ENCODE assay signal across 17 cellular contexts in the genomic region with DNA sequence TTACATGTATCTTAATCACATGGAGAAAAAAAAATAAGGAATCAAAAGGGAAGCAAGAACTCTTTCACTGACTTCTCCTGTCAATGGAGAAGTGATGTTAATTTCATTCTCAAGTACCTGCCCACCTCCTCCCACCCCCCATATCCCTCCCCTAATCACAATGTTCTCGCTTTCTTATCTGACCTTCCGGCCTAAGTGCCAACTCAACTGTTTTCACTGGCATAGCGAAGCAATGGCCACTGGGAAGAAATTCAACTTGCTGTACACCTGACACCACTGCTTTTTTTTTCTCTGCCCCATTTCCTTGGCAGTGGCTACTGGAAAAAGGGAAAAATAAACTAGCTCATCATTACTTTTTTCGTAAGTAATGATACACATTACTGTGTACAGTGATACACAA. TPM values are rescaled to one million over a fixed set of nuclear protein-coding genes. Genes with fewer than 3 reads are reported as not detected.
DNase-seq lines count a peak whose midpoint lies in the region; ATAC-seq and TF ChIP-seq lines count a peak whose summit lies in the region.
"Had no signal": no experiment of that assay in that cellular context is flagged by ENCODE, and none has a peak within 500 bp of the region (broad histone marks: within the 10 kb centered on the region; RNA-seq: fewer than 3 reads in every experiment).

No MANE protein-coding gene starts in this region.

- no peaks in the 10 kb centered on the region for H3K9me3 ChIP-seq in parathyroid adenoma (ENCODE audit: control insufficient read depth, low read length)
- H3K9me3 ChIP-seq: BLaER1 treated with 17β-estradiol and CSF1 and Interleukin-3, amounts not matched to agents 10 nM and 100 nM had no signal

- no peaks in the 10 kb centered on the region for H3K36me3 ChIP-seq in parathyroid adenoma (ENCODE audit: control insufficient read depth, insufficient read depth, low read length)

- ATAC-seq in Right ventricle myocardium inferior (peak; percentile 33), left ventricle myocardium superior (peak; percentile 46), left lobe of liver (no peak)
- ATAC-seq: GM23338 had no signal

- H3K27me3 ChIP-seq in parathyroid adenoma (ENCODE audit: control insufficient read depth, insufficient read depth, low read length) = no peaks in the 10 kb centered on the region
- H3K27me3 ChIP-seq: BLaER1 treated with 17β-estradiol and CSF1 and Interleukin-3, amounts not matched to agents 10 nM and 100 nM had no signal

- H3K9ac ChIP-seq in parathyroid adenoma = no peak overlapping the region
- H3K9ac ChIP-seq: BLaER1 treated with 17β-estradiol and CSF1 and Interleukin-3, amounts not matched to agents 10 nM and 100 nM had no signal

- H3K4me3 ChIP-seq in parathyroid adenoma (ENCODE audit: low read depth, low read length) = no peak overlapping the region
- H3K4me3 ChIP-seq: BLaER1 treated with 17β-estradiol and CSF1 and Interleukin-3, amounts not matched to agents 10 nM and 100 nM; GM23338 had no signal

- intact Hi-C loops in Right ventricle myocardium inferior (cut with DNase I) (loop anchor here (5.0 kb wide), 1 partner anchor 40 kb away; no protein-coding TSS in a partner anchor), cardiac septum (cut with DNase I) (loop anchor here (5.0 kb wide), 1 partner anchor 40 kb away; no protein-coding TSS in a partner anchor), left ventricle myocardium superior (cut with micrococcal nuclease) (no loop called here)

- no peak for DNase-seq in Right ventricle myocardium inferior (ENCODE audit: missing footprints)
- no peak for DNase-seq in cardiac septum (ENCODE audit: low spot score)
- peak; percentile 9 for DNase-seq in astrocyte of the hippocampus (ENCODE audit: low read depth, low spot score)
- DNase-seq in left ventricle myocardium superior = no peak
- no peak for DNase-seq in left lobe of liver (ENCODE audit: low spot score)
- DNase-seq in DMS 273 treated with DMSO at 0.1 percent for 48 hours (lab: John Stamatoyannopoulos, UW) = no peak
- no peak for DNase-seq in D341Med (ENCODE audit: low spot score)
- DNase-seq: ACHN; Calu3; CD4-positive, CD25-positive, alpha-beta regulatory T cell; DMS153; DMS79 treated with DMSO at 0.1 percent for 48 hours; EL; H7 had no signal

- H2AFZ ChIP-seq in parathyroid adenoma = peak overlapping the region; percentile 45
- H2AFZ ChIP-seq: GM23338 had no signal

- H3K79me2 ChIP-seq in parathyroid adenoma = no peaks in the 10 kb centered on the region

- peak overlapping the region; percentile 61 for H3K4me2 ChIP-seq in parathyroid adenoma (ENCODE audit: low read length)
- H3K4me2 ChIP-seq: BLaER1 treated with 17β-estradiol and CSF1 and Interleukin-3, amounts not matched to agents 10 nM and 100 nM; GM23338 had no signal

- peaks cover 11% of the 10 kb centered on the region for H3K4me1 ChIP-seq in parathyroid adenoma

- H3K27ac ChIP-seq in parathyroid adenoma = peak overlapping the region; percentile 50
- H3K27ac ChIP-seq: BLaER1 treated with 17β-estradiol and CSF1 and Interleukin-3, amounts not matched to agents 10 nM and 100 nM had no signal

- TF ChIP-seq CTCF in parathyroid adenoma (IDR thresholded peaks at IDR 0.05) = no peak

RNA-seq across cellular contexts. Expression of a gene that starts 3.8 kb away (rescaled TPM):
- total RNA-seq in Right ventricle myocardium inferior = 0.43 TPM
- 0.38 TPM for total RNA-seq in cardiac septum
- total RNA-seq in left ventricle myocardium superior = 0.17 TPM
- 0.63 TPM for total RNA-seq in left lobe of liver
